Comparison of ENCODE assay signal across 31 cellular contexts in the genomic region with DNA sequence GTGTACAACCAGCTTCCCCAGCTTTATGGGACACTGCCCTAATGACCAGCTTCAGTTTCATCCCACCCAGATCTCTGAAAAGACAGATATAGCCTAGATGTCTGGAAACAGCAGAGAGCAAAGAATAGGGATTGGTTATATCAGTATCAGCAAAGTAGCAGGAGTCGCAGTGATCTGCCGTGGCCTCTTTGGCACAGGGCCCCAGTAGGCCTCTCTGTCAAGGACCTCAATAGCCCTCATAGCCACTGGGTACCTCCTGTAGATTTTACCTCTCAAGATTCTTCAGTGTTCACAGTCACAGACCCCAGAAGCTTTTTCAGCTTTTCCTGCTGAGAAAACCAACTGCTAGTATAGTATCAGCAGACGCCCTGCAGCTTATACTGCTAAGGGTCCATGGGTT.
"Had no signal": no experiment of that assay in that cellular context is flagged by ENCODE, and none has a peak within 500 bp of the region (broad histone marks: within the 10 kb centered on the region; RNA-seq: fewer than 3 reads in every experiment).

No MANE protein-coding gene starts in this region.

- H3K4me3 ChIP-seq: ascending aorta, cardiac muscle cell had no signal

- H3K4me1 ChIP-seq: ascending aorta had no signal

- FAIRE-seq: bronchial epithelial cell, TTC549 had no signal

- ATAC-seq: activated CD8-positive, alpha-beta T cell treated with anti-CD3 and anti-CD28 coated beads for 36 hours; activated naive CD8-positive, alpha-beta T cell treated with anti-CD3 and anti-CD28 coated beads, Interleukin-2, amount 50 U/mL, for 24 hours; activated T-cell treated with anti-CD3 and anti-CD28 coated beads, Interleukin-2, amount 50 U/mL, for 4 hours; activated T-cell treated with anti-CD3 and anti-CD28 coated beads, Interleukin-2, amount 50 U/mL, for 72 hours had no signal

- H3K27me3 ChIP-seq: ascending aorta, cardiac muscle cell had no signal

- H3K27ac ChIP-seq: ascending aorta, cardiac muscle cell, VCaP had no signal

- H3K36me3 ChIP-seq: cardiac muscle cell had no signal

- DNase-seq: activated B cell treated with CpG ODN at 0.5 μM for 24 hours; activated CD4-positive, alpha-beta memory T cell treated with anti-CD3 and anti-CD28 coated beads for 36 hours; activated CD4-positive, alpha-beta T cell treated with anti-CD3 and anti-CD28 coated beads for 4 hours; activated CD4-positive, alpha-beta T cell treated with anti-CD3 and anti-CD28 coated beads, Interleukin-2, amount 10 ng/mL, durations not matched to agents 24 days and 14 days; activated CD4-positive, alpha-beta T cell treated with anti-CD3 and anti-CD28 coated beads, Interleukin-2, amount 50 U/mL, for 1 hour; activated CD4-positive, alpha-beta T cell treated with anti-CD3 and anti-CD28 coated beads, Interleukin-2, amount 50 U/mL, for 4 hours; activated CD4-positive, CD25-positive, alpha-beta regulatory T cell treated with anti-CD3 and anti-CD28 coated beads, Interleukin-2, amount 50 U/mL, for 72 hours; activated CD8-positive, alpha-beta memory T cell treated with anti-CD3 and anti-CD28 coated beads, Interleukin-2, amount 50 U/mL, for 4 hours; activated CD8-positive, alpha-beta T cell treated with anti-CD3 and anti-CD28 coated beads for 36 hours; activated effector memory CD4-positive, alpha-beta T cell treated with Interleukin-2 at 50 U/mL for 16 hours; activated gamma-delta T cell; activated naive CD4-positive, alpha-beta T cell treated with anti-CD3 and anti-CD28 coated beads, Interleukin-2, amount 10 ng/mL, durations not matched to agents 7 days and 5 days; activated naive CD4-positive, alpha-beta T cell treated with Interleukin-2 at 50 U/mL for 16 hours; activated naive CD8-positive, alpha-beta T cell treated with anti-CD3 and anti-CD28 coated beads, Interleukin-2, amount 10 ng/mL, durations not matched to agents 7 days and 5 days; activated naive CD8-positive, alpha-beta T cell treated with anti-CD3 and anti-CD28 coated beads, Interleukin-2, amount 50 U/mL, for 24 hours; activated T-cell treated with anti-CD3 and anti-CD28 coated beads for 4 hours; activated T-cell treated with anti-CD3 and anti-CD28 coated beads, Interleukin-2, amount 50 U/mL, for 1 hour; activated T-cell treated with anti-CD3 and anti-CD28 coated beads, Interleukin-2, amount 50 U/mL, for 4 hours; activated T-cell treated with anti-CD3 and anti-CD28 coated beads, Interleukin-2, amount 50 U/mL, for 72 hours; amygdala; anterior cingulate cortex; caudate nucleus; cerebellar nuclear complex; T-helper 1 cell; T-helper 2 cell; T-helper 9 cell had no signal
